Comparison of ENCODE assay signal across 8 cellular contexts in the genomic region with DNA sequence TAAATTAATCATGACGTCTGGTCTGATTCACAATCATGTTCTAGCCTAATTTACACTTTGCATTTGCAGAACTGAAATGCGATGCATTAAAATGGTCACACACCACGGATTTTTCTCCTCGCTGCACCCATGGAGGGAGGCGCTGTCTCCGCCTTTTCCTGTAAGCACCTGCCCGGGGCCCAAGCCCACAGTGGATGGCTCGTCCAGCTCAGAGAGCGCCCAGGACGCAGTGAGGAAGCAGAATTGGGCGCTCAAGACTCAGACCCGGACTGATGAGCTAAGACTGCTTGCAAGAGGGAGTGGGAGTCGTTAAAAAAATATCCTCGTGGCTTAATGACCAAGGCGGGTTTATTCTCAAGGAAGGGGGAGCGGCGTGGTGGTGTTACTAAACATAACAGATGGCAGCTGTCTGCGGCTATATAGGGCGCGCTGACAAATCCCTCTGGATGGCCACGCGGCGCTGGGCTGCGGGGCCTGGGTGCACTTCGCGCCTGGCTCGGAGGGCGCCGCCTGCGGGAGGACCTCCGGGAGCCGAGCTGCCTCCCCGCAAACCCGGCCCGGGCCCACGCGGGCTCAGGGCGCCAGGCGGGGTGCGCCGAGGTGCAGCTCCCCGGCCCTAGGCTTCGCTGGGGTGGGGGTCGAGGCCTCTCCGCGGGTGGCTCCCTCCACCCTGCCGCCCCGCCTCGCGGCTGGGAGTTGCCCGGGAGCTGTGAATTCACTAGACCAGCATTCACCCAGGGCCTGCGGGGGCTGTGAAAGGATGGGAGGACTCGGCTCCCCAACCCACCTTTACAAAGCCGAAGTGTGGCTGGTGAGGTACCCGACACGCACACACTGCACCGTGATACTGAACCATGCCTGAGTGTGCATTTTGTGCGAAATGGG.
DNase-seq lines count a peak whose midpoint lies in the region; ATAC-seq, FAIRE-seq and TF ChIP-seq lines count a peak whose summit lies in the region.

No MANE protein-coding gene starts in this region.

- H3K4me1 ChIP-seq in CD8-positive, alpha-beta memory T cell (ENCODE audit: insufficient read depth, low read length) = peaks cover 9% of the 10 kb centered on the region
- peaks cover 3 to 8% of the 10 kb centered on the region in 2 donors for H3K4me1 ChIP-seq in kidney (ENCODE audit: control insufficient read depth in 1 of 2, insufficient read depth in 1 of 2, low read depth in 1 of 2, low read length in 2 of 2)

- DNase-seq in CD8-positive, alpha-beta memory T cell = peak; percentile 2 to 49 (median 15)
- DNase-seq in GM19240 (ENCODE audit: insufficient read length, low spot score) = peak; percentile 44
- peak; percentile 44 for DNase-seq in astrocyte of the hippocampus (ENCODE audit: low read depth, low spot score)
- DNase-seq in kidney = no peak
- peak; percentile 35 for DNase-seq in stimulated activated CD4-positive, alpha-beta T cell treated with anti-CD3 and anti-CD28 coated beads, Interleukin-4, amount 100 ng/mL, for 24 hours
- DNase-seq in HuH-7 (ENCODE audit: low spot score) = no peak

- ATAC-seq in HG03439 (IDR thresholded peaks at IDR 0.05; ENCODE audit: unreplicated experiment) = peak; percentile 59

- peak overlapping the region; percentile 69 to 93 (median 89) for H3K4me3 Mint-ChIP-seq in CD8-positive, alpha-beta memory T cell

- no peaks in the 10 kb centered on the region for H3K9me3 ChIP-seq in CD8-positive, alpha-beta memory T cell (ENCODE audit: low read length)
- H3K9me3 ChIP-seq in kidney (ENCODE audit: control insufficient read depth in 1 of 2, low read length in 2 of 2) = no peaks in the 10 kb centered on the region

- H3K27ac ChIP-seq in CD8-positive, alpha-beta memory T cell (ENCODE audit: low read depth, low read length) = no peak overlapping the region
- H3K27ac ChIP-seq in kidney (ENCODE audit: low read depth in 2 of 2, low read length in 2 of 2) = no peak overlapping the region

- CTCF ChIA-PET in CD8-positive, alpha-beta memory T cell (lab: Charles Lee) = interaction anchor here (0.9 to 1.8 kb wide), 3 partner anchors 14 to 79 kb away, joined by 3 to 4 read pairs (median 4); partner anchors contain the start of gene PPM1A

- TF ChIP-seq POLR2A in Raji (IDR thresholded peaks at IDR 0.05; ENCODE audit: insufficient read depth, low read depth, low read length) = peak; percentile 90

- no peaks in the 10 kb centered on the region for H3K36me3 ChIP-seq in CD8-positive, alpha-beta memory T cell (ENCODE audit: insufficient read depth, low read length)
- no peaks in the 10 kb centered on the region for H3K36me3 ChIP-seq in kidney (ENCODE audit: control insufficient read depth in 1 of 2, insufficient read depth in 2 of 2, low read length in 2 of 2)

- TF ChIP-seq CTCF in kidney (IDR thresholded peaks at IDR 0.05; ENCODE audit: borderline replicate concordance, extremely low read depth, insufficient read depth) = no peak

- no peaks in the 10 kb centered on the region for H3K9me3 Mint-ChIP-seq in CD8-positive, alpha-beta memory T cell

- H3K27me3 ChIP-seq in CD8-positive, alpha-beta memory T cell (ENCODE audit: insufficient read depth, low read length, poor library complexity, severe bottlenecking) = no peaks in the 10 kb centered on the region

- H3K36me3 Mint-ChIP-seq in CD8-positive, alpha-beta memory T cell = peaks cover 0 to 6% (median 4%) of the 10 kb centered on the region in 3 donors

- no peak for FAIRE-seq in kidney (lab: Jason Lieb, UNC)

- peak overlapping the region; percentile 68 for H3K4me3 ChIP-seq in CD8-positive, alpha-beta memory T cell (ENCODE audit: low read length)
- H3K4me3 ChIP-seq in kidney (ENCODE audit: low read length in 2 of 2) = peak overlapping the region; percentile 39 to 46

- peak overlapping the region in 2 of 8 donors; percentile 37 to 71 for H3K27ac Mint-ChIP-seq in CD8-positive, alpha-beta memory T cell

- POLR2A ChIA-PET in CD8-positive, alpha-beta memory T cell (lab: Charles Lee) = interaction anchor here (1.9 kb wide), 1 partner anchor 79 kb away, joined by 6 read pairs; the partner anchor contains the start of gene PPM1A

- peak overlapping the region in 1 of 2 donors; percentile 46 for H3K9ac ChIP-seq in kidney (ENCODE audit: low read length in 2 of 2)

- peaks cover 18 to 32% (median 28%) of the 10 kb centered on the region in 3 donors for H3K4me1 Mint-ChIP-seq in CD8-positive, alpha-beta memory T cell

- intact Hi-C loops in kidney (cut with DNase I) = no loop called here

- peaks cover 28 to 31% of the 10 kb centered on the region in 2 donors for H3K27me3 Mint-ChIP-seq in CD8-positive, alpha-beta memory T cell

Comparison
In these comparisons a context has a peak if more than half of its experiments do, and no peak if none do; other contexts are left out.
1. DNase-seq: peak in CD8-positive, alpha-beta memory T cell (5 of 5), GM19240 (single experiment), astrocyte of the hippocampus (single experiment) and stimulated activated CD4-positive, alpha-beta T cell treated with anti-CD3 and anti-CD28 coated beads, Interleukin-4, amount 100 ng/mL, for 24 hours (single experiment); none in kidney (single experiment) and HuH-7 (single experiment).